ENCODE assay signal across 12 cellular contexts in genomic region chr18:70165936-70166335, GRCh38. TPM values are rescaled to one million over a fixed set of nuclear protein-coding genes. Genes with fewer than 3 reads are reported as not detected.
DNase-seq lines count a peak whose midpoint lies in the region; ATAC-seq, FAIRE-seq and TF ChIP-seq lines count a peak whose summit lies in the region.
"Had no signal": no experiment of that assay in that cellular context is flagged by ENCODE, and none has a peak within 500 bp of the region (broad histone marks: within the 10 kb centered on the region; RNA-seq: fewer than 3 reads in every experiment).

No MANE protein-coding gene starts in this region.

- 33% methylated on average over 3 of the region's 3 CpGs for WGBS in GM12878 (ENCODE audit: insufficient coverage, insufficient replicate concordance, low lambda C conversion rate, missing lambda C conversion rate)

- TF ChIP-seq RAD21 in GM12878 (IDR thresholded peaks at IDR 0.05; ENCODE audit: insufficient read depth, low read depth, low read length), result no peak

- H3K36me3 ChIP-seq in CD8-positive, alpha-beta memory T cell (ENCODE audit: insufficient read depth, low read length), result peaks cover 4% of the 10 kb centered on the region
- peaks cover 0 to 8% of the 10 kb centered on the region in 2 experiments; a peak in 3 of 4 replicates for H3K36me3 ChIP-seq in GM12878 (ENCODE audit: control insufficient read depth in 2 of 2, insufficient read depth in 2 of 2, low read length in 1 of 2)

- H3K9me3 ChIP-seq in CD8-positive, alpha-beta memory T cell (ENCODE audit: low read length), result no peaks in the 10 kb centered on the region
- peaks cover 7% of the 10 kb centered on the region; the same call in 2 of the 3 replicates for H3K9me3 ChIP-seq in GM12878 (replicated peaks; ENCODE audit: control insufficient read depth, insufficient read depth, low read length)

- H3K79me2 ChIP-seq in GM12878 (ENCODE audit: control insufficient read depth, insufficient read depth, low read length), result no peaks in the 10 kb centered on the region; the same call in none of the 2 replicates

- RAD21 ChIA-PET in GM12878 (lab: Charles Lee; ENCODE audit: unreplicated experiment), result interaction anchor here (1.0 to 1.7 kb wide), 3 partner anchors 15 to 29 kb away, joined by 3 to 6 read pairs (median 5); no protein-coding TSS in a partner anchor

- DNase-seq in CD8-positive, alpha-beta memory T cell, result no peak
- DNase-seq in GM12878 (ENCODE audit: low read depth, low spot score), result peak; percentile 36
- no peak for DNase-seq in midbrain (lab: John Stamatoyannopoulos, UW)
- DNase-seq: activated CD4-positive, alpha-beta T cell treated with anti-CD3 and anti-CD28 coated beads, Interleukin-2, amount 10 ng/mL, durations not matched to agents 7 days and 5 days; central memory CD4-positive, alpha-beta T cell; NCI-H1417 treated with DMSO at 0.1 percent for 48 hours had no signal

- H3K4me1 ChIP-seq in CD8-positive, alpha-beta memory T cell (ENCODE audit: insufficient read depth, low read length), result no peaks in the 10 kb centered on the region
- H3K4me1 ChIP-seq in GM12878 (ENCODE audit: control insufficient read depth, insufficient read depth, low read length), result 0 out of 2 replicates have a peak, but pooled peaks cover 3% of the 10 kb centered on the region
- H3K4me1 ChIP-seq: neural progenitor cell had no signal

- no peaks in the 10 kb centered on the region for H3K9me3 Mint-ChIP-seq in CD8-positive, alpha-beta memory T cell
- H3K9me3 Mint-ChIP-seq: neural progenitor cell had no signal

- H3K27ac Mint-ChIP-seq in CD8-positive, alpha-beta memory T cell, result peak overlapping the region in 6 of 8 donors; percentile 27 to 83 (median 60)
- H3K27ac Mint-ChIP-seq: activated CD4-positive, alpha-beta T cell treated with anti-CD3 and anti-CD28 coated beads, Interleukin-2, amount 10 ng/mL, durations not matched to agents 7 days and 5 days; neural progenitor cell had no signal

- peak overlapping the region; percentile 8; the same call in 1 of the 2 replicates for H3K9ac ChIP-seq in GM12878 (ENCODE audit: control insufficient read depth, insufficient read depth, low read length)
- H3K9ac ChIP-seq: neural progenitor cell had no signal

- in situ Hi-C loops in GM12878 (cut with MboI), result no loop called here

- SMC1A ChIA-PET in GM12878 (lab: Charles Lee; ENCODE audit: uncharacterized antibody, unreplicated experiment), result interaction anchor here (0.5 to 2.9 kb wide), 4 partner anchors 8 to 268 kb away, joined by 3 to 18 read pairs (median 6); no protein-coding TSS in a partner anchor

- no peaks in the 10 kb centered on the region for H3K27me3 Mint-ChIP-seq in CD8-positive, alpha-beta memory T cell
- H3K27me3 Mint-ChIP-seq: activated CD4-positive, alpha-beta T cell treated with anti-CD3 and anti-CD28 coated beads, Interleukin-2, amount 10 ng/mL, durations not matched to agents 7 days and 5 days had no signal

- CTCF ChIA-PET in CD8-positive, alpha-beta memory T cell (lab: Charles Lee), result no interaction called here
- CTCF ChIA-PET in GM12878 (lab: Yijun Ruan, JAX), result interaction anchor here (1.6 to 2.9 kb wide), 3 partner anchors 29 to 289 kb away, joined by 8 to 14 read pairs (median 12); no protein-coding TSS in a partner anchor

- peaks cover 20 to 50% (median 29%) of the 10 kb centered on the region in 3 donors for H3K36me3 Mint-ChIP-seq in CD8-positive, alpha-beta memory T cell

- H3K4me2 ChIP-seq in GM12878 (ENCODE audit: control insufficient read depth, insufficient read depth), result peak overlapping the region; percentile 69
- H3K4me2 ChIP-seq: neural progenitor cell had no signal

- TF ChIP-seq CTCF in GM12878 (IDR thresholded peaks at IDR 0.05 in 2 of 3, conservative IDR thresholded peaks at IDR 0.05 in 1 of 3; ENCODE audit: control insufficient read depth in 2 of 3, extremely low read depth in 1 of 3, insufficient read depth in 1 of 3, low read depth in 3 of 3, low read length in 3 of 3), result no peak

- H4K20me1 ChIP-seq in GM12878 (ENCODE audit: control insufficient read depth, insufficient read depth), result no peaks in the 10 kb centered on the region

- peaks cover 11 to 22% (median 11%) of the 10 kb centered on the region in 3 donors for H3K4me1 Mint-ChIP-seq in CD8-positive, alpha-beta memory T cell
- H3K4me1 Mint-ChIP-seq: neural progenitor cell had no signal

- H3K4me3 Mint-ChIP-seq in CD8-positive, alpha-beta memory T cell, result peak overlapping the region in 6 of 7 donors; percentile 15 to 68 (median 46)
- H3K4me3 Mint-ChIP-seq: activated CD4-positive, alpha-beta T cell treated with anti-CD3 and anti-CD28 coated beads, Interleukin-2, amount 10 ng/mL, durations not matched to agents 7 days and 5 days; neural progenitor cell had no signal

- FAIRE-seq in GM12878 (lab: Jason Lieb, UNC), result no peak

- no TSS peak for BruUV-seq in GM12878 (replicated peaks; lab: Mats Ljungman, UMichigan)

- no peak overlapping the region for H3K27ac ChIP-seq in CD8-positive, alpha-beta memory T cell (ENCODE audit: low read depth, low read length)
- H3K27ac ChIP-seq in GM12878 (ENCODE audit: control insufficient read depth, insufficient read depth), result peak overlapping the region; percentile 38
- H3K27ac ChIP-seq: neural progenitor cell had no signal

- no peaks in the 10 kb centered on the region for H3K27me3 ChIP-seq in CD8-positive, alpha-beta memory T cell (ENCODE audit: insufficient read depth, low read length, poor library complexity, severe bottlenecking)
- H3K27me3 ChIP-seq in GM12878 (replicated peaks in 1 of 2; ENCODE audit: control insufficient read depth in 2 of 2, insufficient read depth in 2 of 2, low read length in 1 of 2), result no peaks in the 10 kb centered on the region
- H3K27me3 ChIP-seq: neural progenitor cell had no signal

- POLR2A ChIA-PET in CD8-positive, alpha-beta memory T cell (lab: Charles Lee), result no interaction called here
- POLR2A ChIA-PET in GM12878 (lab: Charles Lee), result interaction anchor here (0.5 kb wide), 1 partner anchor 24 kb away, joined by 3 read pairs; no protein-coding TSS in a partner anchor

- intact Hi-C loops in GM12878 (cut with micrococcal nuclease; ENCODE audit: unreplicated experiment), result no loop called here

- ATAC-seq in GM19467 (IDR thresholded peaks at IDR 0.05; ENCODE audit: unreplicated experiment) (peak; percentile 63), HG02981 (IDR thresholded peaks at IDR 0.05; ENCODE audit: unreplicated experiment) (peak; percentile 77), GM12878 (peak; percentile 86), esophagus mucosa (no peak), GM18502 (IDR thresholded peaks at IDR 0.05; ENCODE audit: poor library complexity, unreplicated experiment) (no peak), GM19452 (IDR thresholded peaks at IDR 0.05; ENCODE audit: unreplicated experiment) (no peak)

- H3K4me3 ChIP-seq in CD8-positive, alpha-beta memory T cell (ENCODE audit: low read length), result no peak overlapping the region
- no peak overlapping the region; the same call in 1 of the 2 replicates for H3K4me3 ChIP-seq in GM12878
- H3K4me3 ChIP-seq: neural progenitor cell had no signal

- no peak for TF ChIP-seq EP300 in GM12878 (IDR thresholded peaks at IDR 0.05; ENCODE audit: borderline replicate concordance in 1 of 2, control insufficient read depth in 1 of 2, low read depth in 2 of 2, low read length in 2 of 2)

- peak overlapping the region; percentile 68 for H2AFZ ChIP-seq in GM12878 (ENCODE audit: control insufficient read depth, low read depth, low read length)
- H2AFZ ChIP-seq: neural progenitor cell had no signal

- no peak for TF ChIP-seq POLR2A in GM12878 (IDR thresholded peaks at IDR 0.05; ENCODE audit: low read depth, low read length)

RNA-seq across cellular contexts. Expression of gene RTTN, which starts 39.6 kb away (rescaled TPM):
- 10 to 100 TPM; 24.7 to 26.6 TPM for total RNA-seq in CD8-positive, alpha-beta memory T cell
- 3.2 TPM for polyA plus RNA-seq in CD8-positive, alpha-beta memory T cell
- 252 and 260 TPM in 2 replicates for total RNA-seq in GM12878 (2013; cell fraction: nucleolus; rRNA removed)
- 36.6 and 40.9 TPM in 2 replicates for total RNA-seq in GM12878 (2014; rRNA removed)
- 34.6 and 35.7 TPM in 2 replicates for total RNA-seq in GM12878 (2014; rRNA removed; fragmentation: Illumina TruSeq; extraction: Trizol)
- 22.4 and 22.5 TPM in 2 replicates for total RNA-seq in GM12878 (2021)
- 6.9 TPM for polyA plus RNA-seq in GM12878 (2011; ENCODE audit: low read depth)
- polyA plus RNA-seq in GM12878 (2011; rRNA removed), result 16.9 and 20.3 TPM in 2 replicates
- polyA plus RNA-seq in GM12878 (2011; cell fraction: cytosol; rRNA removed), result 8.4 and 9.0 TPM in 2 replicates
- polyA plus RNA-seq in GM12878 (2011; cell fraction: nucleus; rRNA removed), result 33.1 and 38.0 TPM in 2 replicates
- polyA plus RNA-seq in GM12878 (2012), result 8.6 and 12.1 TPM in 2 replicates
- 17.9 and 21.5 TPM in 2 replicates for polyA plus RNA-seq in GM12878 (2014; fragmentation: Illumina TruSeq; extraction: Trizol)
- 10 to 100 TPM in 1 of 2 experiments, 1 to 10 TPM in 1; 9.4 to 12.3 TPM for polyA plus RNA-seq in GM12878 (2014; fragmentation: Nextera tagmentation; extraction: Ambion mirVana)
- 13.4 and 14.5 TPM in 2 replicates for polyA plus RNA-seq in GM12878 (2014; rRNA removed)
- polyA plus RNA-seq in GM12878 (2016; fragmentation: Nextera tagmentation; extraction: Ambion mirVana), result 10 to 100 TPM; 11.8 to 12.8 TPM
- polyA minus RNA-seq in GM12878 (2011; rRNA and poly(A)+ RNA removed), result 76.1 and 82.1 TPM in 2 replicates
- polyA minus RNA-seq in GM12878 (2011; cell fraction: cytosol; rRNA and poly(A)+ RNA removed), result 11.7 and 13.1 TPM in 2 replicates
- 131 and 224 TPM in 2 replicates for polyA minus RNA-seq in GM12878 (2011; cell fraction: nucleus; rRNA and poly(A)+ RNA removed)
- total RNA-seq in esophagus mucosa, result 7.8 TPM

Comparison
In these comparisons a context has a peak if more than half of its experiments do, and no peak if none do; other contexts are left out.
1. ATAC-seq: peak in GM19467 (single experiment), HG02981 (single experiment) and GM12878 (single experiment); none in esophagus mucosa (single experiment), GM18502 (single experiment) and GM19452 (single experiment).